29 cellular contexts compared by ENCODE assay signal in the genomic region with DNA sequence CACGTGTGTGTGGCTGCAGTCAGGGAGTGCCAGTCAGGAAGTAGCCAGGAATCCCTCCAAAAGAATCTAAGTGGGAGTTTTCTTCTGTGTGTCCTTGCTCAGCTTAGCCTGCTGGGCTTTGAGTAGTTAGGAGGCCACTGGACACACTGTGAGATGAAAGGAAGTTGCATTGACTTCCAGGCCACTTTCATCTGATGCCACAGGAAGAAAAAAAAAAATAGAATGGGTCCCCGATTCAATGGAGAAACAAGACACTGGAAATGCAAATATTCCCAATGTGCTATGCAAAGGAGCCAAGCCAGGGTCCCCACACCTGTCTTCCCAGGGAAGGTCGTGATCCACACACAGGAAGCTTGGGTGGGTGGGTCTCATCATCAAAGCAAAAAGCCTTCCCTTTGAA.
"Had no signal": no experiment of that assay in that cellular context is flagged by ENCODE, and none has a peak within 500 bp of the region (broad histone marks: within the 10 kb centered on the region; RNA-seq: fewer than 3 reads in every experiment).

No MANE protein-coding gene starts in this region.

- H3K9me3 Mint-ChIP-seq: natural killer cell treated with Interleukin-12 subunit alpha and Interleukin-12 subunit beta and Interleukin-15 and Interleukin-18, amount 100 ng/mL, for 72 hours; nephron progenitor cell; neural crest cell; stimulated activated effector memory CD8-positive, alpha-beta T cell treated with anti-CD3 and anti-CD28 coated beads, Interleukin-12 subunit alpha, Interleukin-12 subunit beta, amount 100 ng/mL, for 72 hours; stimulated activated naive B cell treated with anti-CD40 and anti-IgM and Interleukin-4, amounts not matched to agents 10 μg/mL and 1 μg/mL and 100 μg/mL, for 72 hours; stimulated activated naive CD8-positive, alpha-beta T cell treated with anti-CD3 and anti-CD28 coated beads, Interleukin-15, Interleukin-2, amounts not matched to agents 100 ng/mL and 50 ng/mL, for 24 hours; type B pancreatic cell had no signal

- H3K79me2 ChIP-seq: parathyroid adenoma had no signal

- H3K4me3 Mint-ChIP-seq: naive thymus-derived CD8-positive, alpha-beta T cell; natural killer cell treated with Interleukin-12 subunit alpha and Interleukin-12 subunit beta and Interleukin-15 and Interleukin-18, amount 100 ng/mL, for 72 hours; nephron progenitor cell; neural crest cell; stimulated activated effector memory CD8-positive, alpha-beta T cell treated with anti-CD3 and anti-CD28 coated beads, Interleukin-12 subunit alpha, Interleukin-12 subunit beta, amount 100 ng/mL, for 72 hours; stimulated activated naive B cell treated with anti-CD40 and anti-IgM and Interleukin-4, amounts not matched to agents 10 μg/mL and 1 μg/mL and 100 μg/mL, for 72 hours; stimulated activated naive CD8-positive, alpha-beta T cell treated with anti-CD3 and anti-CD28 coated beads, Interleukin-15, Interleukin-2, amounts not matched to agents 100 ng/mL and 50 ng/mL, for 24 hours; type B pancreatic cell had no signal

- H3K36me3 Mint-ChIP-seq: naive thymus-derived CD8-positive, alpha-beta T cell; natural killer cell treated with Interleukin-12 subunit alpha and Interleukin-12 subunit beta and Interleukin-15 and Interleukin-18, amount 100 ng/mL, for 72 hours; stimulated activated effector memory CD8-positive, alpha-beta T cell treated with anti-CD3 and anti-CD28 coated beads, Interleukin-12 subunit alpha, Interleukin-12 subunit beta, amount 100 ng/mL, for 72 hours; stimulated activated naive B cell treated with anti-CD40 and anti-IgM and Interleukin-4, amounts not matched to agents 10 μg/mL and 1 μg/mL and 100 μg/mL, for 72 hours; type B pancreatic cell had no signal

- H3K27me3 ChIP-seq: ovary, right lobe of liver, thyroid gland, upper lobe of right lung, uterus had no signal

- H3K9ac ChIP-seq: parathyroid adenoma had no signal

- H3K36me3 ChIP-seq: ovary, right lobe of liver, sigmoid colon, stomach, thoracic aorta, thyroid gland, transverse colon, upper lobe of right lung, uterus had no signal

- H3K4me3 ChIP-seq: ovary, psoas muscle, right lobe of liver, sigmoid colon, stomach, thoracic aorta, thyroid gland, transverse colon, upper lobe of right lung, uterus had no signal

- H3K4me1 ChIP-seq: parathyroid adenoma, psoas muscle, sigmoid colon, stomach, thyroid gland, transverse colon, upper lobe of right lung, uterus had no signal

- H3K27ac Mint-ChIP-seq: naive thymus-derived CD8-positive, alpha-beta T cell; natural killer cell treated with Interleukin-12 subunit alpha and Interleukin-12 subunit beta and Interleukin-15 and Interleukin-18, amount 100 ng/mL, for 72 hours; nephron progenitor cell; progenitor cell of endocrine pancreas; stimulated activated effector memory CD8-positive, alpha-beta T cell treated with anti-CD3 and anti-CD28 coated beads, Interleukin-12 subunit alpha, Interleukin-12 subunit beta, amount 100 ng/mL, for 72 hours; stimulated activated naive B cell treated with anti-CD40 and anti-IgM and Interleukin-4, amounts not matched to agents 10 μg/mL and 1 μg/mL and 100 μg/mL, for 72 hours; stimulated activated naive CD8-positive, alpha-beta T cell treated with anti-CD3 and anti-CD28 coated beads, Interleukin-15, Interleukin-2, amounts not matched to agents 100 ng/mL and 50 ng/mL, for 24 hours; type B pancreatic cell had no signal

- H3K27ac ChIP-seq: ovary, parathyroid adenoma, psoas muscle, right lobe of liver, sigmoid colon, stomach, thoracic aorta, thyroid gland, transverse colon, upper lobe of right lung, uterus had no signal

- ATAC-seq: naive thymus-derived CD8-positive, alpha-beta T cell; natural killer cell treated with Interleukin-12 subunit alpha and Interleukin-12 subunit beta and Interleukin-15 and Interleukin-18, amount 100 ng/mL, for 72 hours; psoas muscle; right cardiac atrium; right lobe of liver; stimulated activated effector memory CD8-positive, alpha-beta T cell treated with anti-CD3 and anti-CD28 coated beads, Interleukin-12 subunit alpha, Interleukin-12 subunit beta, amount 100 ng/mL, for 72 hours; stimulated activated naive B cell treated with anti-CD40 and anti-IgM and Interleukin-4, amounts not matched to agents 10 μg/mL and 1 μg/mL and 100 μg/mL, for 72 hours; upper lobe of right lung had no signal

- H3K4me1 Mint-ChIP-seq: naive thymus-derived CD8-positive, alpha-beta T cell; nephron progenitor cell; stimulated activated effector memory CD8-positive, alpha-beta T cell treated with anti-CD3 and anti-CD28 coated beads, Interleukin-12 subunit alpha, Interleukin-12 subunit beta, amount 100 ng/mL, for 72 hours; stimulated activated naive B cell treated with anti-CD40 and anti-IgM and Interleukin-4, amounts not matched to agents 10 μg/mL and 1 μg/mL and 100 μg/mL, for 72 hours had no signal

- H2AFZ ChIP-seq: parathyroid adenoma had no signal

- H3K9me3 ChIP-seq: ovary, psoas muscle, right lobe of liver, sigmoid colon, stomach, thoracic aorta, thyroid gland, transverse colon, upper lobe of right lung, uterus had no signal

- DNase-seq: naive thymus-derived CD8-positive, alpha-beta T cell; nephron progenitor cell; occipital lobe; ovary; posterior cingulate gyrus; psoas muscle; right cardiac atrium; right lobe of liver; sigmoid colon; small intestine; stimulated activated CD4-positive, alpha-beta T cell treated with anti-CD3 and anti-CD28 coated beads, Interleukin-15, amount 100 ng/mL, for 24 hours; stimulated activated CD4-positive, alpha-beta T cell treated with anti-CD3 and anti-CD28 coated beads, Interleukin-2, amount 100 ng/mL, for 24 hours; stimulated activated CD4-positive, alpha-beta T cell treated with anti-CD3 and anti-CD28 coated beads, Interleukin-2, amount 100 ng/mL, for 48 hours; stimulated activated CD4-positive, alpha-beta T cell treated with anti-CD3 and anti-CD28 coated beads, Interleukin-4, amount 100 ng/mL, for 24 hours; stimulated activated naive B cell treated with anti-CD40 and anti-IgM and Interleukin-4, amounts not matched to agents 10 μg/mL and 1 μg/mL and 100 μg/mL, for 72 hours; stimulated activated naive CD4-positive, alpha-beta T cell treated with Interleukin-2 at 50 U/mL for 16 hours; stomach; thyroid gland; transverse colon; upper lobe of right lung; uterus had no signal
